In genomic region chr6:29628419-29629281, GRCh38 we compare ENCODE assay signal across 8 cellular contexts. TPM values are rescaled to one million over a fixed set of nuclear protein-coding genes. Genes with fewer than 3 reads are reported as not detected.
DNase-seq lines count a peak whose midpoint lies in the region; ATAC-seq and TF ChIP-seq lines count a peak whose summit lies in the region.

No MANE protein-coding gene starts in this region.

- H3K9me3 Mint-ChIP-seq in dendritic cell treated with granulocyte-macrophage colony-stimulating factor and Interleukin-4, amounts not matched to agents 40 ng/mL and 50 ng/mL, for 4 days = no peaks in the 10 kb centered on the region

- H3K9me3 ChIP-seq in HEK293 (ENCODE audit: control insufficient read depth, insufficient read depth, low read depth, low read length) = no peaks in the 10 kb centered on the region

- peak; percentile 90 for TF ChIP-seq CTCF in HEK293 (tag by site-specific recombination; IDR thresholded peaks at IDR 0.05)

- H3K4me1 ChIP-seq in HEK293 (ENCODE audit: control insufficient read depth, insufficient read depth, low read length) = peaks cover 16% of the 10 kb centered on the region

- DNase-seq in AG20443 (ENCODE audit: low spot score) = peak; percentile 89
- peak; percentile 65 for DNase-seq in NCI-H526 treated with DMSO at 0.1 percent for 48 hours (lab: John Stamatoyannopoulos, UW)
- peak; percentile 23 to 31 for DNase-seq in activated CD4-positive, alpha-beta T cell treated with anti-CD3 and anti-CD28 coated beads, Interleukin-2, amount 50 U/mL, for 24 hours (ENCODE audit: low read depth in 1 of 2, low spot score in 1 of 2)
- DNase-seq in left colon = peak; percentile 63 to 80
- peak; percentile 34 to 55 for DNase-seq in stimulated activated CD4-positive, alpha-beta T cell treated with anti-CD3 and anti-CD28 coated beads, Interleukin-1b, Interleukin-23, amount 100 ng/mL, for 4 hours (ENCODE audit: low read depth in 2 of 2)

- peaks cover 5 to 18% of the 10 kb centered on the region in 2 experiments; a peak in 2 of 3 replicates for H3K36me3 ChIP-seq in HEK293 (ENCODE audit: control insufficient read depth in 2 of 2, insufficient read depth in 1 of 2, low read length in 2 of 2)

- peak overlapping the region; percentile 62 for H3K27ac Mint-ChIP-seq in dendritic cell treated with granulocyte-macrophage colony-stimulating factor and Interleukin-4, amounts not matched to agents 40 ng/mL and 50 ng/mL, for 4 days

- peak overlapping the region; percentile 57 for H3K27ac ChIP-seq in HEK293 (ENCODE audit: extremely low read depth, low read depth, low read length)

- peak overlapping the region; percentile 38 for H3K4me3 ChIP-seq in HEK293 (ENCODE audit: low read depth, low read length)

- H3K27me3 Mint-ChIP-seq in dendritic cell treated with granulocyte-macrophage colony-stimulating factor and Interleukin-4, amounts not matched to agents 40 ng/mL and 50 ng/mL, for 4 days = peaks cover 67% of the 10 kb centered on the region

- intact Hi-C loops in dendritic cell treated with granulocyte-macrophage colony-stimulating factor and Interleukin-4, amounts not matched to agents 40 ng/mL and 50 ng/mL, for 4 days (cut with micrococcal nuclease) = no loop called here
- intact Hi-C loops in left colon (cut with DNase I, micrococcal nuclease) = no loop called here

- H3K4me1 Mint-ChIP-seq in dendritic cell treated with granulocyte-macrophage colony-stimulating factor and Interleukin-4, amounts not matched to agents 40 ng/mL and 50 ng/mL, for 4 days (ENCODE audit: low read depth) = peaks cover 69% of the 10 kb centered on the region

- H3K4me3 Mint-ChIP-seq in dendritic cell treated with granulocyte-macrophage colony-stimulating factor and Interleukin-4, amounts not matched to agents 40 ng/mL and 50 ng/mL, for 4 days = peak overlapping the region; percentile 85

- CTCF ChIA-PET in HEK293 (lab: Yijun Ruan, JAX) = interaction anchor here (0.6 to 4.3 kb wide), 16 partner anchors 8 to 779 kb away, joined by 3 to 19 read pairs (median 4); no protein-coding TSS in a partner anchor

- POLR2A ChIA-PET in HEK293 (lab: Yijun Ruan, JAX) = interaction anchor here (0.5 to 3.2 kb wide), 16 partner anchors 13 to 839 kb away, joined by 3 to 18 read pairs (median 4); no protein-coding TSS in a partner anchor

- peaks cover 39% of the 10 kb centered on the region for H3K36me3 Mint-ChIP-seq in dendritic cell treated with granulocyte-macrophage colony-stimulating factor and Interleukin-4, amounts not matched to agents 40 ng/mL and 50 ng/mL, for 4 days (ENCODE audit: low read depth)

- ATAC-seq in left colon (peak; percentile 48), GM18873 (IDR thresholded peaks at IDR 0.05; ENCODE audit: low FRiP score, unreplicated experiment) (no peak)

TF ChIP-seq in HEK293, 187 proteins besides CTCF, POLR2A, EP300 and RAD21 (continues in another document):
- TF ChIP-seq ZNF654 (tag by site-specific recombination; IDR thresholded peaks at IDR 0.05; ENCODE audit: low read depth) (peak; percentile 63), ZNF510 (tag by site-specific recombination; IDR thresholded peaks at IDR 0.05; ENCODE audit: insufficient replicate concordance) (no peak), ZNF670 (tag by site-specific recombination; IDR thresholded peaks at IDR 0.05; ENCODE audit: low read depth) (no peak), ZNF660 (tag by site-specific recombination; IDR thresholded peaks at IDR 0.05) (peak; percentile 76), ZNF776 (tag by site-specific recombination; IDR thresholded peaks at IDR 0.05; ENCODE audit: borderline replicate concordance) (no peak), ZNF26 (tag by site-specific recombination; IDR thresholded peaks at IDR 0.05) (no peak), PRDM6 (tag by site-specific recombination; IDR thresholded peaks at IDR 0.05) (no peak), GLI2 (tag by site-specific recombination; IDR thresholded peaks at IDR 0.05; ENCODE audit: borderline replicate concordance, low read depth) (no peak), ZBTB11 (tag by site-specific recombination; conservative IDR thresholded peaks at IDR 0.05; ENCODE audit: low read depth) (peak; percentile 51), KLF17 (tag by site-specific recombination; IDR thresholded peaks at IDR 0.05) (peak; percentile 75; the same call in 1 of the 2 replicates)
- TF ChIP-seq, protein P1, sequence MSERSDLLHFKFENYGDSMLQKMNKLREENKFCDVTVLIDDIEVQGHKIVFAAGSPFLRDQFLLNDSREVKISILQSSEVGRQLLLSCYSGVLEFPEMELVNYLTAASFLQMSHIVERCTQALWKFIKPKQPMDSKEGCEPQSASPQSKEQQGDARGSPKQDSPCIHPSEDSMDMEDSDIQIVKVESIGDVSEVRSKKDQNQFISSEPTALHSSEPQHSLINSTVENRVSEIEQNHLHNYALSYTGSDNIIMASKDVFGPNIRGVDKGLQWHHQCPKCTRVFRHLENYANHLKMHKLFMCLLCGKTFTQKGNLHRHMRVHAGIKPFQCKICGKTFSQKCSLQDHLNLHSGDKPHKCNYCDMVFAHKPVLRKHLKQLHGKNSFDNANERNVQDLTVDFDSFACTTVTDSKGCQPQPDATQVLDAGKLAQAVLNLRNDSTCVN (tag by site-specific recombination; optimal IDR thresholded peaks at IDR 0.05) = peak; percentile 41
- TF ChIP-seq, protein P2, sequence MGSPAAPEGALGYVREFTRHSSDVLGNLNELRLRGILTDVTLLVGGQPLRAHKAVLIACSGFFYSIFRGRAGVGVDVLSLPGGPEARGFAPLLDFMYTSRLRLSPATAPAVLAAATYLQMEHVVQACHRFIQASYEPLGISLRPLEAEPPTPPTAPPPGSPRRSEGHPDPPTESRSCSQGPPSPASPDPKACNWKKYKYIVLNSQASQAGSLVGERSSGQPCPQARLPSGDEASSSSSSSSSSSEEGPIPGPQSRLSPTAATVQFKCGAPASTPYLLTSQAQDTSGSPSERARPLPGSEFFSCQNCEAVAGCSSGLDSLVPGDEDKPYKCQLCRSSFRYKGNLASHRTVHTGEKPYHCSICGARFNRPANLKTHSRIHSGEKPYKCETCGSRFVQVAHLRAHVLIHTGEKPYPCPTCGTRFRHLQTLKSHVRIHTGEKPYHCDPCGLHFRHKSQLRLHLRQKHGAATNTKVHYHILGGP (tag by site-specific recombination; IDR thresholded peaks at IDR 0.05) = no peak

RNA-seq across cellular contexts. Expression of gene GABBR1, which starts 4.3 kb away (rescaled TPM):
- 10 to 100 TPM; 16.7 to 21.8 TPM for total RNA-seq in left colon

RNA-seq across cellular contexts. Expression of gene MOG, which starts 28.2 kb away (rescaled TPM):
- not detected for total RNA-seq in left colon

RNA-seq across cellular contexts. Expression of gene OR2H2, which starts 43.7 kb away (rescaled TPM):
- total RNA-seq in left colon = not detected

RNA-seq across cellular contexts. Expression of gene ZFP57, which starts 52.3 kb away (rescaled TPM):
- total RNA-seq in left colon = not detected

Comparison
In these comparisons a context has a peak if more than half of its experiments do, and no peak if none do; other contexts are left out.
1. DNase-seq: peak in every context shown above with its lines; median percentile 89 in AG20443; 72 in left colon; 65 in NCI-H526 treated with DMSO at 0.1 percent for 48 hours; 44 in stimulated activated CD4-positive, alpha-beta T cell treated with anti-CD3 and anti-CD28 coated beads, Interleukin-1b, Interleukin-23, amount 100 ng/mL, for 4 hours; 27 in activated CD4-positive, alpha-beta T cell treated with anti-CD3 and anti-CD28 coated beads, Interleukin-2, amount 50 U/mL, for 24 hours.